ENCODE assay signal across 20 cellular contexts in genomic region chrX:19793471-19793870, GRCh38.
DNase-seq lines count a peak whose midpoint lies in the region; ATAC-seq and TF ChIP-seq lines count a peak whose summit lies in the region.
"Had no signal": no experiment of that assay in that cellular context is flagged by ENCODE, and none has a peak within 500 bp of the region (broad histone marks: within the 10 kb centered on the region; RNA-seq: fewer than 3 reads in every experiment).

No MANE protein-coding gene starts in this region.

- in situ Hi-C loops in GM23248 (cut with MboI): no loop called here

- no peak for DNase-seq in T-helper 1 cell
- DNase-seq in GM23248: peak; percentile 64
- DNase-seq in activated naive CD8-positive, alpha-beta T cell treated with anti-CD3 and anti-CD28 coated beads, Interleukin-2, amount 50 U/mL, for 24 hours: no peak
- no peak for DNase-seq in naive thymus-derived CD4-positive, alpha-beta T cell
- DNase-seq in SKM-1 (lab: John Stamatoyannopoulos, UW; ENCODE audit: unreplicated experiment): no peak
- no peak for DNase-seq in NCI-H526 treated with DMSO at 0.1 percent for 48 hours (lab: John Stamatoyannopoulos, UW)
- DNase-seq in hepatocyte (ENCODE audit: low spot score): no peak
- DNase-seq: anterior cingulate cortex, islet precursor cell, NCI-H1105, NCI-H2081 treated with DMSO at 0.1 percent for 48 hours, NCI-H524, right cardiac atrium had no signal

- POLR2A ChIA-PET in naive thymus-derived CD4-positive, alpha-beta T cell (lab: Charles Lee): interaction anchor here (0.6 kb wide), 2 partner anchors 38 to 63 kb away, joined by 3 to 4 read pairs; no protein-coding TSS in a partner anchor

- H3K27ac Mint-ChIP-seq in T-helper 1 cell treated with Interleukin-12 subunit alpha and Interleukin-12 subunit beta and Interleukin-4 antibody, amounts not matched to agents 30 μg/mL and 1 μg/mL, for 36 hours: peak overlapping the region; percentile 20
- peak overlapping the region; percentile 42 for H3K27ac Mint-ChIP-seq in activated naive CD8-positive, alpha-beta T cell treated with anti-CD3 and anti-CD28 coated beads, Interleukin-2, amount 50 U/mL, for 24 hours
- peak overlapping the region in 7 of 9 donors; percentile 13 to 81 (median 59) for H3K27ac Mint-ChIP-seq in naive thymus-derived CD4-positive, alpha-beta T cell

- H3K27ac ChIP-seq in GM23248 (no peak overlapping the region), hepatocyte (no peak overlapping the region)
- H3K27ac ChIP-seq in naive thymus-derived CD4-positive, alpha-beta T cell (ENCODE audit: low read depth, low read length): peak overlapping the region; percentile 11
- H3K27ac ChIP-seq: 22Rv1, BLaER1, tibial nerve had no signal

- peaks cover 56% of the 10 kb centered on the region for H3K4me1 Mint-ChIP-seq in T-helper 1 cell treated with Interleukin-12 subunit alpha and Interleukin-12 subunit beta and Interleukin-4 antibody, amounts not matched to agents 30 μg/mL and 1 μg/mL, for 36 hours (ENCODE audit: low read depth)
- H3K4me1 Mint-ChIP-seq in activated naive CD8-positive, alpha-beta T cell treated with anti-CD3 and anti-CD28 coated beads, Interleukin-2, amount 50 U/mL, for 24 hours: peaks cover 78% of the 10 kb centered on the region
- peaks cover 21 to 74% (median 61%) of the 10 kb centered on the region in 7 donors for H3K4me1 Mint-ChIP-seq in naive thymus-derived CD4-positive, alpha-beta T cell

- ATAC-seq in activated naive CD8-positive, alpha-beta T cell treated with anti-CD3 and anti-CD28 coated beads, Interleukin-2, amount 50 U/mL, for 24 hours: no peak
- no peak for ATAC-seq in naive thymus-derived CD4-positive, alpha-beta T cell
- ATAC-seq: right cardiac atrium, Right ventricle myocardium inferior had no signal

- no peak for TF ChIP-seq CTCF in hepatocyte (IDR thresholded peaks at IDR 0.05; ENCODE audit: poor library complexity)

- no peaks in the 10 kb centered on the region for H3K27me3 Mint-ChIP-seq in T-helper 1 cell treated with Interleukin-12 subunit alpha and Interleukin-12 subunit beta and Interleukin-4 antibody, amounts not matched to agents 30 μg/mL and 1 μg/mL, for 36 hours (ENCODE audit: low read depth)
- no peaks in the 10 kb centered on the region for H3K27me3 Mint-ChIP-seq in activated naive CD8-positive, alpha-beta T cell treated with anti-CD3 and anti-CD28 coated beads, Interleukin-2, amount 50 U/mL, for 24 hours
- H3K27me3 Mint-ChIP-seq in naive thymus-derived CD4-positive, alpha-beta T cell: no peaks in the 10 kb centered on the region

- H3K79me2 ChIP-seq in GM23248 (ENCODE audit: insufficient read depth): peaks cover 10% of the 10 kb centered on the region; the same call in 1 of the 2 replicates
- H3K79me2 ChIP-seq in hepatocyte: no peaks in the 10 kb centered on the region

- H2AFZ ChIP-seq in GM23248 (no peak overlapping the region), hepatocyte (no peak overlapping the region)

- peaks cover 26% of the 10 kb centered on the region for H3K4me1 ChIP-seq in GM23248 (ENCODE audit: insufficient read depth)
- peaks cover 29 to 44% of the 10 kb centered on the region in 2 donors for H3K4me1 ChIP-seq in naive thymus-derived CD4-positive, alpha-beta T cell (ENCODE audit: control insufficient read depth in 2 of 2, insufficient read depth in 2 of 2, low read length in 2 of 2)
- H3K4me1 ChIP-seq in hepatocyte (ENCODE audit: insufficient read depth): no peaks in the 10 kb centered on the region
- H3K4me1 ChIP-seq: tibial nerve had no signal

- H3K27me3 ChIP-seq in GM23248 (replicated peaks; ENCODE audit: insufficient read depth): no peaks in the 10 kb centered on the region
- H3K27me3 ChIP-seq in naive thymus-derived CD4-positive, alpha-beta T cell (ENCODE audit: control insufficient read depth in 2 of 2, insufficient read depth in 2 of 2, low read length in 2 of 2): no peaks in the 10 kb centered on the region
- H3K27me3 ChIP-seq in hepatocyte: no peaks in the 10 kb centered on the region
- H3K27me3 ChIP-seq: BLaER1, tibial nerve had no signal

- peaks cover 34% of the 10 kb centered on the region for H3K36me3 Mint-ChIP-seq in T-helper 1 cell treated with Interleukin-12 subunit alpha and Interleukin-12 subunit beta and Interleukin-4 antibody, amounts not matched to agents 30 μg/mL and 1 μg/mL, for 36 hours (ENCODE audit: low read depth)
- peaks cover 9% of the 10 kb centered on the region for H3K36me3 Mint-ChIP-seq in activated naive CD8-positive, alpha-beta T cell treated with anti-CD3 and anti-CD28 coated beads, Interleukin-2, amount 50 U/mL, for 24 hours (ENCODE audit: low read depth)
- peaks cover 0 to 42% (median 15%) of the 10 kb centered on the region in 5 donors for H3K36me3 Mint-ChIP-seq in naive thymus-derived CD4-positive, alpha-beta T cell

- H3K4me3 Mint-ChIP-seq in T-helper 1 cell treated with Interleukin-12 subunit alpha and Interleukin-12 subunit beta and Interleukin-4 antibody, amounts not matched to agents 30 μg/mL and 1 μg/mL, for 36 hours: no peak overlapping the region
- H3K4me3 Mint-ChIP-seq in activated naive CD8-positive, alpha-beta T cell treated with anti-CD3 and anti-CD28 coated beads, Interleukin-2, amount 50 U/mL, for 24 hours: no peak overlapping the region
- peak overlapping the region in 8 of 10 donors; percentile 11 to 45 (median 26) for H3K4me3 Mint-ChIP-seq in naive thymus-derived CD4-positive, alpha-beta T cell

- H3K9ac ChIP-seq in GM23248: no peak overlapping the region
- H3K9ac ChIP-seq: BLaER1 had no signal

- H3F3A ChIP-seq in GM23248 (ENCODE audit: insufficient read depth): peaks cover 21% of the 10 kb centered on the region; the same call in 1 of the 2 replicates

- H4K20me1 ChIP-seq in GM23248 (ENCODE audit: insufficient read depth) (no peaks in the 10 kb centered on the region), hepatocyte (ENCODE audit: insufficient read depth, poor library complexity, severe bottlenecking) (no peaks in the 10 kb centered on the region)
- H4K20me1 ChIP-seq: BLaER1 had no signal

- no peak overlapping the region for H3K4me3 ChIP-seq in GM23248
- no peak overlapping the region for H3K4me3 ChIP-seq in naive thymus-derived CD4-positive, alpha-beta T cell (ENCODE audit: low read length)
- no peak overlapping the region for H3K4me3 ChIP-seq in hepatocyte
- H3K4me3 ChIP-seq: BLaER1, HAP-1, lung, tibial nerve had no signal

- H3K9me3 Mint-ChIP-seq in T-helper 1 cell treated with Interleukin-12 subunit alpha and Interleukin-12 subunit beta and Interleukin-4 antibody, amounts not matched to agents 30 μg/mL and 1 μg/mL, for 36 hours: no peaks in the 10 kb centered on the region
- H3K9me3 Mint-ChIP-seq in activated naive CD8-positive, alpha-beta T cell treated with anti-CD3 and anti-CD28 coated beads, Interleukin-2, amount 50 U/mL, for 24 hours: no peaks in the 10 kb centered on the region
- no peaks in the 10 kb centered on the region for H3K9me3 Mint-ChIP-seq in naive thymus-derived CD4-positive, alpha-beta T cell

- CTCF ChIA-PET in naive thymus-derived CD4-positive, alpha-beta T cell (lab: Charles Lee): no interaction called here

- no peaks in the 10 kb centered on the region for H3K9me2 ChIP-seq in GM23248 (ENCODE audit: insufficient read depth)
- H3K9me2 ChIP-seq in hepatocyte (replicated peaks; ENCODE audit: insufficient read depth): no peaks in the 10 kb centered on the region

- intact Hi-C loops in naive thymus-derived CD4-positive, alpha-beta T cell (cut with micrococcal nuclease): no loop called here

- H3K4me2 ChIP-seq in GM23248 (ENCODE audit: unreplicated experiment): no peak overlapping the region
- no peak overlapping the region for H3K4me2 ChIP-seq in hepatocyte
- H3K4me2 ChIP-seq: BLaER1 had no signal

- H3K36me3 ChIP-seq in GM23248 (ENCODE audit: low read depth) (no peaks in the 10 kb centered on the region), hepatocyte (replicated peaks; ENCODE audit: insufficient read depth, low read depth) (no peaks in the 10 kb centered on the region)
- peaks cover 0 to 4% (median 0%) of the 10 kb centered on the region in 3 experiments for H3K36me3 ChIP-seq in naive thymus-derived CD4-positive, alpha-beta T cell (ENCODE audit: control insufficient read depth in 2 of 3, insufficient read depth in 3 of 3, low read length in 3 of 3)
- H3K36me3 ChIP-seq: HAP-1, tibial nerve had no signal

- no peaks in the 10 kb centered on the region for H3K9me3 ChIP-seq in GM23248 (ENCODE audit: low read depth)
- H3K9me3 ChIP-seq in naive thymus-derived CD4-positive, alpha-beta T cell (ENCODE audit: control insufficient read depth in 2 of 3, low read length in 3 of 3): no peaks in the 10 kb centered on the region
- H3K9me3 ChIP-seq in hepatocyte (ENCODE audit: low read depth): no peaks in the 10 kb centered on the region
- H3K9me3 ChIP-seq: HAP-1, tibial nerve had no signal

Comparison
In these comparisons a context has a peak if more than half of its experiments do, and no peak if none do; other contexts are left out.
1. H3K4me3 Mint-ChIP-seq: peak in naive thymus-derived CD4-positive, alpha-beta T cell (8 of 10); none in T-helper 1 cell treated with Interleukin-12 subunit alpha and Interleukin-12 subunit beta and Interleukin-4 antibody, amounts not matched to agents 30 μg/mL and 1 μg/mL, for 36 hours (single experiment) and activated naive CD8-positive, alpha-beta T cell treated with anti-CD3 and anti-CD28 coated beads, Interleukin-2, amount 50 U/mL, for 24 hours (single experiment).
2. Peak in every context shown above with its lines, with median percentiles within 50 percentile points of each other: H3K27ac Mint-ChIP-seq.